17 cellular contexts compared by ENCODE assay signal in genomic region chr12:108745641-108746040, GRCh38. TPM values are rescaled to one million over a fixed set of nuclear protein-coding genes. Genes with fewer than 3 reads are reported as not detected.
DNase-seq lines count a peak whose midpoint lies in the region; ATAC-seq and TF ChIP-seq lines count a peak whose summit lies in the region.
"Had no signal": no experiment of that assay in that cellular context is flagged by ENCODE, and none has a peak within 500 bp of the region (broad histone marks: within the 10 kb centered on the region; RNA-seq: fewer than 3 reads in every experiment).

No MANE protein-coding gene starts in this region.

- H3K4me3 ChIP-seq in endodermal cell (ENCODE audit: low read length): no peak overlapping the region
- H3K4me3 ChIP-seq in neutrophil (ENCODE audit: low read depth in 1 of 2, low read length in 1 of 2): no peak overlapping the region
- H3K4me3 ChIP-seq in SJCRH30: no peak overlapping the region
- H3K4me3 ChIP-seq: BLaER1 treated with 17β-estradiol and CSF1 and Interleukin-3, amounts not matched to agents 10 nM and 100 nM had no signal

- no peaks in the 10 kb centered on the region for H3K9me3 ChIP-seq in endodermal cell (ENCODE audit: control insufficient read depth, low read length)
- H3K9me3 ChIP-seq in neutrophil: no peaks in the 10 kb centered on the region
- no peaks in the 10 kb centered on the region; the same call in 1 of the 2 replicates for H3K9me3 ChIP-seq in SJCRH30 (replicated peaks)

- 60 to 93% methylated on average over 1 to 5 of the region's 5 CpGs for WGBS in endodermal cell (ENCODE audit: insufficient coverage in 1 of 2, insufficient read length in 1 of 2), 2 experiments

- H3K36me3 Mint-ChIP-seq in endodermal cell (ENCODE audit: low read depth): no peaks in the 10 kb centered on the region
- no peaks in the 10 kb centered on the region for H3K36me3 Mint-ChIP-seq in T-helper 2 cell treated with Interferon-gamma antibody and Interleukin-4, amounts not matched to agents 5 μg/mL and 100 μg/mL, for 36 hours (ENCODE audit: low read depth)

- H3K9me3 Mint-ChIP-seq in endodermal cell: peaks cover 3% of the 10 kb centered on the region
- no peaks in the 10 kb centered on the region for H3K9me3 Mint-ChIP-seq in T-helper 2 cell treated with Interferon-gamma antibody and Interleukin-4, amounts not matched to agents 5 μg/mL and 100 μg/mL, for 36 hours
- H3K9me3 Mint-ChIP-seq: CD4-positive, alpha-beta T cell had no signal

- H3K27ac ChIP-seq in endodermal cell (ENCODE audit: low read depth, low read length): no peak overlapping the region
- peak overlapping the region; percentile 84 for H3K27ac ChIP-seq in neutrophil
- no peak overlapping the region for H3K27ac ChIP-seq in SJCRH30
- H3K27ac ChIP-seq: 22Rv1 had no signal

- DNase-seq in DMS 273 (lab: John Stamatoyannopoulos, UW; ENCODE audit: unreplicated experiment) (peak; percentile 32), DMS 273 treated with DMSO at 0.1 percent for 48 hours (lab: John Stamatoyannopoulos, UW) (no peak), endodermal cell (peak; percentile 41), SJCRH30 (no peak)
- DNase-seq in T-helper 2 cell treated with Interferon-gamma antibody and Interleukin-4, amounts not matched to agents 5 μg/mL and 100 μg/mL, for 36 hours (ENCODE audit: low spot score): no peak
- DNase-seq: AML-193; Calu3; CD4-positive, alpha-beta T cell; DMS153; DMS79 treated with DMSO at 0.1 percent for 48 hours; EL had no signal

- no peak for ATAC-seq in GM19467 (IDR thresholded peaks at IDR 0.05; ENCODE audit: unreplicated experiment)
- ATAC-seq: HCT116, HepG2 had no signal

- no peak overlapping the region for H3K4me3 Mint-ChIP-seq in endodermal cell
- H3K4me3 Mint-ChIP-seq in T-helper 2 cell treated with Interferon-gamma antibody and Interleukin-4, amounts not matched to agents 5 μg/mL and 100 μg/mL, for 36 hours: no peak overlapping the region
- H3K4me3 Mint-ChIP-seq: CD4-positive, alpha-beta T cell had no signal

- H3K36me3 ChIP-seq in endodermal cell (ENCODE audit: control insufficient read depth, insufficient read depth, low read length) (no peaks in the 10 kb centered on the region), neutrophil (no peaks in the 10 kb centered on the region), SJCRH30 (no peaks in the 10 kb centered on the region)
- H3K36me3 ChIP-seq: BLaER1 treated with 17β-estradiol and CSF1 and Interleukin-3, amounts not matched to agents 10 nM and 100 nM had no signal

- H3K4me1 ChIP-seq in endodermal cell (ENCODE audit: control insufficient read depth, insufficient read depth, low read length): no peaks in the 10 kb centered on the region
- H3K4me1 ChIP-seq in neutrophil (ENCODE audit: control insufficient read depth in 1 of 2, insufficient read depth in 1 of 2, low read depth in 1 of 2, low read length in 1 of 2): peaks cover 26 to 30% of the 10 kb centered on the region in 2 experiments
- H3K4me1 ChIP-seq in SJCRH30: no peaks in the 10 kb centered on the region

- H3K27ac Mint-ChIP-seq in endodermal cell: no peak overlapping the region
- no peak overlapping the region for H3K27ac Mint-ChIP-seq in T-helper 2 cell treated with Interferon-gamma antibody and Interleukin-4, amounts not matched to agents 5 μg/mL and 100 μg/mL, for 36 hours
- H3K27ac Mint-ChIP-seq: CD4-positive, alpha-beta T cell had no signal

- TF ChIP-seq CTCF in endodermal cell (conservative IDR thresholded peaks at IDR 0.05) (no peak), neutrophil (IDR thresholded peaks at IDR 0.05) (no peak)

- H3K9ac ChIP-seq in endodermal cell (ENCODE audit: extremely low read depth, low read length, poor library complexity, severe bottlenecking): no peak overlapping the region
- H3K9ac ChIP-seq: BLaER1 treated with 17β-estradiol and CSF1 and Interleukin-3, amounts not matched to agents 10 nM and 100 nM had no signal

- H3K27me3 ChIP-seq in endodermal cell (ENCODE audit: control insufficient read depth, insufficient read depth, low read length, poor library complexity, severe bottlenecking) (no peaks in the 10 kb centered on the region), neutrophil (no peaks in the 10 kb centered on the region), SJCRH30 (no peaks in the 10 kb centered on the region)
- H3K27me3 ChIP-seq: BLaER1 treated with 17β-estradiol and CSF1 and Interleukin-3, amounts not matched to agents 10 nM and 100 nM had no signal

- peaks cover 7% of the 10 kb centered on the region for H3K4me1 Mint-ChIP-seq in endodermal cell
- H3K4me1 Mint-ChIP-seq in T-helper 2 cell treated with Interferon-gamma antibody and Interleukin-4, amounts not matched to agents 5 μg/mL and 100 μg/mL, for 36 hours (ENCODE audit: low read depth): no peaks in the 10 kb centered on the region

- H3K27me3 Mint-ChIP-seq in endodermal cell (ENCODE audit: insufficient read depth): no peaks in the 10 kb centered on the region
- H3K27me3 Mint-ChIP-seq in T-helper 2 cell treated with Interferon-gamma antibody and Interleukin-4, amounts not matched to agents 5 μg/mL and 100 μg/mL, for 36 hours (ENCODE audit: low read depth): peaks cover 16% of the 10 kb centered on the region
- H3K27me3 Mint-ChIP-seq: CD4-positive, alpha-beta T cell had no signal

RNA-seq across cellular contexts. Expression of gene CORO1C, which starts 14.3 kb away (rescaled TPM):
- 100 to 1,000 TPM; 122 to 125 TPM for total RNA-seq in endodermal cell
- 143 TPM for polyA plus RNA-seq in endodermal cell (2013, experiment 1 of 2)
- 130 TPM for polyA plus RNA-seq in endodermal cell (2013, experiment 2 of 2)
- 95.7 and 113 TPM in 2 replicates for total RNA-seq in SJCRH30 (2014; rRNA removed; shearing (Covaris generic))

Comparison
In these comparisons a context has a peak if more than half of its experiments do, and no peak if none do; other contexts are left out.
1. DNase-seq: peak in DMS 273 (single experiment) and endodermal cell (single experiment); none in DMS 273 treated with DMSO at 0.1 percent for 48 hours (single experiment), SJCRH30 (0 of 2) and T-helper 2 cell treated with Interferon-gamma antibody and Interleukin-4, amounts not matched to agents 5 μg/mL and 100 μg/mL, for 36 hours (single experiment).